Comparison of ENCODE assay signal across 8 cellular contexts in the genomic region with DNA sequence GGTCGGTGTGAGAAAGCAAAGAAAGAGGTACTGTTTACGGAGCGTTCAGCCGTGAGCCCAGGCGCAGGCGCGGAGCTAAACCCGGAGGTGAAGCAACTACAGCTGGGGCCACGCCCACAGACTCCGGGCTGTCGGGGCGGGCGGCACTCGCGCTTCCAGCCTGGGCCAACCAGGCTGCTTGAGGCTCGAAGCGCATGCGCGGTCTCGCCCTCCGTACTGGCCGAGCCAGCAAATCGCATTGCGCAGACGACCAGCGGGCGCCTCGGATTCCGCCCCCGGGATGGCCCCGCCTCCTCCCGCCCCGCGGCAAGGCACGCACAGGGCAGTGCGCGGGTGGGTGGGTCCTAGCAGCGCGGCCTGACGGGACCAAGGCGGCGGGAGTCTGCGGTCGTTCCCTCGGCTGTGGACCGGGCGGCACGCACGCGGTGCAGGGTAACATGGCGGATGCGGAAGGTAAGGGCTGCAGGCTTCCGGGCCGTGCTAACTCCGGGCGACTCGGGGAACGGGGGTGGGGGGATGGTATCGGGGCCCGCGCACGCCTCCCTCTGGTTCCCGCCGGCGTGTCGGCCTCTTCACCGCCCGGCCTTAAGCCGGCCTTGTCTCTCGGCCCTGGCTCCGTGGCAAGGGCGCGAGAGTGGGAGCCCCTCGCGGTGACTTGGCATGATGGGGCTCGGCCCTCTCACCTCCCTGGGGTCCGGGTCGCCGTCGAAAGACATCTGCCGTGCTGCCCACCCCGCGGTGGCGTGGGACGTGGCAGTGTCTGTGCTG. TPM values are rescaled to one million over a fixed set of nuclear protein-coding genes. Genes with fewer than 3 reads are reported as not detected.
DNase-seq lines count a peak whose midpoint lies in the region; ATAC-seq lines count a peak whose summit lies in the region.

A gene (plus strand): TSS at position 336 of the 768 bp plus-strand sequence. CDS start 102 bp downstream, at position 438.

- ATAC-seq in HG03460 (IDR thresholded peaks at IDR 0.05; ENCODE audit: unreplicated experiment) (peak; percentile 89), left lobe of liver (peak; percentile 94)

- peak within 1 kb of the TSS; percentile 91 for H3K9ac ChIP-seq in BLaER1

- H3K36me3 Mint-ChIP-seq in activated CD4-positive, alpha-beta T cell treated with anti-CD3 and anti-CD28 coated beads, Interleukin-2, amount 10 ng/mL, durations not matched to agents 24 days and 14 days (ENCODE audit: low read depth), result peaks cover 33% of the 10 kb centered on the region

- no peaks in the 10 kb centered on the region; the same call in 1 of the 2 replicates for H3K9me3 ChIP-seq in BLaER1

- H3K4me1 ChIP-seq in BLaER1, result peaks cover 13% of the 10 kb centered on the region

- H3K27me3 ChIP-seq in BLaER1, result peaks cover 46% of the 10 kb centered on the region

- no peaks in the 10 kb centered on the region for H3K27me3 Mint-ChIP-seq in activated CD4-positive, alpha-beta T cell treated with anti-CD3 and anti-CD28 coated beads, Interleukin-2, amount 10 ng/mL, durations not matched to agents 24 days and 14 days

- H3K4me3 ChIP-seq in BLaER1, result peak within 1 kb of the TSS; percentile 79

- DNase-seq in GM19240 (ENCODE audit: insufficient read length, low spot score) (peak; percentile 65), NCI-H526 (lab: John Stamatoyannopoulos, UW) (peak; percentile 99 to 100), cortex of kidney (lab: John Stamatoyannopoulos, UW) (peak; percentile 12), left lobe of liver (ENCODE audit: low spot score) (peak; percentile 96)
- peak; percentile 98 for DNase-seq in activated CD4-positive, alpha-beta T cell treated with anti-CD3 and anti-CD28 coated beads, Interleukin-2, amount 10 ng/mL, durations not matched to agents 24 days and 14 days
- peak; percentile 92 for DNase-seq in stimulated activated CD4-positive, alpha-beta T cell treated with anti-CD3 and anti-CD28 coated beads, Interleukin-2, amount 100 ng/mL, for 4 hours (ENCODE audit: low read depth)

- H3K4me3 Mint-ChIP-seq in activated CD4-positive, alpha-beta T cell treated with anti-CD3 and anti-CD28 coated beads, Interleukin-2, amount 10 ng/mL, durations not matched to agents 24 days and 14 days, result peak within 1 kb of the TSS; percentile 90

- peaks cover 18% of the 10 kb centered on the region for H3K4me1 Mint-ChIP-seq in activated CD4-positive, alpha-beta T cell treated with anti-CD3 and anti-CD28 coated beads, Interleukin-2, amount 10 ng/mL, durations not matched to agents 24 days and 14 days

- peaks cover 28% of the 10 kb centered on the region for H4K20me1 ChIP-seq in BLaER1

- no peaks in the 10 kb centered on the region for H3K9me3 Mint-ChIP-seq in activated CD4-positive, alpha-beta T cell treated with anti-CD3 and anti-CD28 coated beads, Interleukin-2, amount 10 ng/mL, durations not matched to agents 24 days and 14 days

- H3K4me2 ChIP-seq in BLaER1, result peak within 1 kb of the TSS; percentile 71

- peaks cover 29% of the 10 kb centered on the region for H3K36me3 ChIP-seq in BLaER1

- intact Hi-C loops in activated CD4-positive, alpha-beta T cell treated with anti-CD3 and anti-CD28 coated beads, Interleukin-2, amount 10 ng/mL, durations not matched to agents 24 days and 14 days (cut with micrococcal nuclease), result loop anchor here (1.0 to 5.0 kb wide), 3 partner anchors 37 to 80 kb away; a partner anchor contains a TSS

- H3K27ac ChIP-seq in BLaER1, result peak within 1 kb of the TSS; percentile 95

- H3K27ac Mint-ChIP-seq in activated CD4-positive, alpha-beta T cell treated with anti-CD3 and anti-CD28 coated beads, Interleukin-2, amount 10 ng/mL, durations not matched to agents 24 days and 14 days, result peak within 1 kb of the TSS; percentile 94

RNA-seq across cellular contexts. Expression of the gene that starts here (rescaled TPM):
- total RNA-seq in activated CD4-positive, alpha-beta T cell treated with anti-CD3 and anti-CD28 coated beads, Interleukin-2, amount 10 ng/mL, durations not matched to agents 24 days and 14 days, result 183 and 196 TPM in 2 replicates
- total RNA-seq in left lobe of liver, result 9.6 TPM

Comparison
In these comparisons a context has a peak if more than half of its experiments do, and no peak if none do; other contexts are left out.
1. Peak in every context shown above with its lines: DNase-seq, ATAC-seq, H3K4me3 ChIP-seq and H3K27ac ChIP-seq.
2. RNA of the gene that starts here (total RNA-seq): 183 to 196 TPM in activated CD4-positive, alpha-beta T cell treated with anti-CD3 and anti-CD28 coated beads, Interleukin-2, amount 10 ng/mL, durations not matched to agents 24 days and 14 days; 9.6 TPM in left lobe of liver (single experiment); every median in the first group is over 10 times any median in the second.
3. DNase-seq: peak in every context shown above with its lines; median percentile 100 in NCI-H526; 98 in activated CD4-positive, alpha-beta T cell treated with anti-CD3 and anti-CD28 coated beads, Interleukin-2, amount 10 ng/mL, durations not matched to agents 24 days and 14 days; 96 in left lobe of liver; 92 in stimulated activated CD4-positive, alpha-beta T cell treated with anti-CD3 and anti-CD28 coated beads, Interleukin-2, amount 100 ng/mL, for 4 hours; 65 in GM19240; 12 in cortex of kidney.